Comparison of ENCODE assay signal across 23 cellular contexts in genomic region chr11:124119103-124119502, GRCh38. TPM values are rescaled to one million over a fixed set of nuclear protein-coding genes. Genes with fewer than 3 reads are reported as not detected.
DNase-seq lines count a peak whose midpoint lies in the region; ATAC-seq and TF ChIP-seq lines count a peak whose summit lies in the region.
"Had no signal": no experiment of that assay in that cellular context is flagged by ENCODE, and none has a peak within 500 bp of the region (broad histone marks: within the 10 kb centered on the region; RNA-seq: fewer than 3 reads in every experiment).

No MANE protein-coding gene starts in this region.

- peak overlapping the region; percentile 39 for H3K4me3 Mint-ChIP-seq in endothelial cell (ENCODE audit: unreplicated experiment)
- H3K4me3 Mint-ChIP-seq: CD14-positive monocyte had no signal

- peak; percentile 57 to 64 for DNase-seq in NCI-H526 (lab: John Stamatoyannopoulos, UW)
- DNase-seq in endothelial cell (ENCODE audit: low spot score): no peak
- peak; percentile 5 for DNase-seq in fibroblast of peridontal ligament (ENCODE audit: extremely low read depth)
- no peak for DNase-seq in suprapubic skin (ENCODE audit: low spot score in 2 of 2)
- DNase-seq in dermis blood vessel endothelial cell: no peak
- DNase-seq: 8988T; ACHN; AML-193; BE2C; Calu3; CD4-positive, alpha-beta memory T cell; COR-L47; DMS53; DMS79 treated with DMSO at 0.1 percent for 48 hours; GF-D8; GM23248; H7; HCEC 1CT had no signal

- H3K36me3 Mint-ChIP-seq in endothelial cell (ENCODE audit: low read depth, unreplicated experiment): peaks cover 47% of the 10 kb centered on the region

- H3K27me3 Mint-ChIP-seq in endothelial cell (ENCODE audit: unreplicated experiment): peaks cover 2% of the 10 kb centered on the region
- H3K27me3 Mint-ChIP-seq: CD4-positive, alpha-beta memory T cell had no signal

- TF ChIP-seq CTCF in endothelial cell (IDR thresholded peaks at IDR 0.05; ENCODE audit: unreplicated experiment) (no peak), suprapubic skin (IDR thresholded peaks at IDR 0.05) (no peak)

- H3K4me1 ChIP-seq in suprapubic skin: peaks cover 21% of the 10 kb centered on the region
- H3K4me1 ChIP-seq: A549 had no signal

- 33% methylated on average over 2 of the region's 2 CpGs for WGBS in suprapubic skin

- no peak for TF ChIP-seq EP300 in suprapubic skin (IDR thresholded peaks at IDR 0.05)

- peak overlapping the region; percentile 17 for H3K4me3 ChIP-seq in suprapubic skin
- H3K4me3 ChIP-seq: A549; BLaER1 treated with 17β-estradiol and CSF1 and Interleukin-3, amounts not matched to agents 10 nM and 100 nM; GM23248 had no signal

- no peaks in the 10 kb centered on the region for H3K27me3 ChIP-seq in suprapubic skin
- H3K27me3 ChIP-seq: BE2C; BLaER1 treated with 17β-estradiol and CSF1 and Interleukin-3, amounts not matched to agents 10 nM and 100 nM had no signal

- H3K9me3 Mint-ChIP-seq in endothelial cell (ENCODE audit: unreplicated experiment): no peaks in the 10 kb centered on the region
- H3K9me3 Mint-ChIP-seq: CD14-positive monocyte; CD4-positive, alpha-beta memory T cell had no signal

- H3K27ac Mint-ChIP-seq in endothelial cell (ENCODE audit: unreplicated experiment): no peak overlapping the region
- H3K27ac Mint-ChIP-seq: CD14-positive monocyte; CD4-positive, alpha-beta memory T cell had no signal

- H3K4me1 Mint-ChIP-seq in endothelial cell (ENCODE audit: unreplicated experiment): peaks cover 20% of the 10 kb centered on the region

- peaks cover 62% of the 10 kb centered on the region for H3K36me3 ChIP-seq in suprapubic skin
- H3K36me3 ChIP-seq: BE2C had no signal

- no peak for TF ChIP-seq POLR2A in suprapubic skin (IDR thresholded peaks at IDR 0.05)

- ATAC-seq in HG03097 (IDR thresholded peaks at IDR 0.05; ENCODE audit: low FRiP score, unreplicated experiment) (no peak), HG03135 (IDR thresholded peaks at IDR 0.05; ENCODE audit: unreplicated experiment) (no peak)
- ATAC-seq: A549 had no signal

- H3K9me3 ChIP-seq in suprapubic skin: no peaks in the 10 kb centered on the region
- H3K9me3 ChIP-seq: A549; BE2C; BLaER1 treated with 17β-estradiol and CSF1 and Interleukin-3, amounts not matched to agents 10 nM and 100 nM had no signal

- no peak overlapping the region for H3K27ac ChIP-seq in suprapubic skin
- H3K27ac ChIP-seq: A549; BLaER1 treated with 17β-estradiol and CSF1 and Interleukin-3, amounts not matched to agents 10 nM and 100 nM; GM23248 had no signal

RNA-seq across cellular contexts. Expression of gene VWA5A, which starts 3.9 kb away (rescaled TPM):
- total RNA-seq in endothelial cell (ENCODE audit: unreplicated experiment): 64.5 TPM
- 10 to 100 TPM; 22.9 to 27.6 (median 26.4) TPM for total RNA-seq in suprapubic skin
- 7.8 and 8.2 TPM in 2 replicates for total RNA-seq in dermis blood vessel endothelial cell

Comparison
In these comparisons a context has a peak if more than half of its experiments do, and no peak if none do; other contexts are left out.
1. DNase-seq: peak in NCI-H526 (2 of 2) and fibroblast of peridontal ligament (single experiment); none in endothelial cell (single experiment), suprapubic skin (0 of 2) and dermis blood vessel endothelial cell (single experiment).